In the genomic region with DNA sequence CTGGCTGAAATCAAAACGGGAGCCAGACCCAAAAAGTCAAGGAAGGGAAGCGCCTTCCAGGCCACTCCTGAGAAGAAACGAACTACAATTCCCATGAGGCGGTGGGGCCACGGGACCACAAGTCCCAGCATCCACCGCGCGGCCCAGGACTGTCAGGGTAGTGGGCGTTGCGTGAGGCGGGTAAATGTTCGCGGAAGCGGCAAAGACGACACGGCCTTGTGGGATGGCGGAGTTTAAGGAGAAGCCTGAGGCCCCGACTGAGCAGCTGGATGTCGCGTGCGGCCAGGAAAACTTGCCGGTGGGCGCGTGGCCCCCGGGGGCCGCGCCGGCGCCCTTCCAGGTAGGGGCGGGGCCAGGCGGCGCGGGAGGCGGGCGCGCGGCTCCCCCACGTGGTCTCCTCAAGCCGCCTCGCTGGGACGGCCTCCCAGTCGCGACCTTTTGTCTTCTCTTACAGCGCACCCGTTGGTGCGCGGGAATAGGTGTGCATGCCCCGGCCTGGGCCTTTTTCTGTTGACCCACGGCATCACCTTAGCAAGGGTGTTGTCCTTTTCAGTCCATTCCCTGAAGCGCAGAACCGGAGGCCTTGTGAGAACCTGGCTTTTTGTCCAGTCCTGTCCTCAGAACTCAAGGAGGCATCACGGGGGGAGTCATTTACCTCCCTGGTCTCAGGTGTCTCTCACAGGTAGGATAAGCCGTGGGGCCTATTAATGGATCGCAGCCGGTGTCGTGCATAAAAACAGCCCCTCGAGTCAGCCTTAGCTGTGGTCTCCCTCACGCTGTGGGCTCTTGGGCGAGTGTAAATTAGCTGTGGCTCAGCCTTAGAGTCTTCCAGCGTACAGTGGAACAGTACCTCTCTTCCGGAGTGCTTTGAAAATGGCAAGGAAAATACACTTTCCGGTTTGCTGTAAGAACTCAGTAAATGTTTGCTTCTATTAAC, we compare ENCODE assay signal across 1 cellular context.
A peak's percentile ranks its signal among the peaks of the same experiment; 100 is the strongest.
TF ChIP-seq lines count a peak whose summit lies in the region.

A gene (plus strand): TSS at position 183 of the 937 bp plus-strand sequence. CDS start 2 bp downstream, at position 185.

TF ChIP-seq in HEK293, 187 proteins besides CTCF, POLR2A, EP300 and RAD21 (continued from another document):
- TF ChIP-seq KLF1 (tag by site-specific recombination; IDR thresholded peaks at IDR 0.05), result 0 out of 2 replicates have a peak, but pooled peaks have one; percentile 20
